20 cellular contexts compared by ENCODE assay signal in the genomic region with DNA sequence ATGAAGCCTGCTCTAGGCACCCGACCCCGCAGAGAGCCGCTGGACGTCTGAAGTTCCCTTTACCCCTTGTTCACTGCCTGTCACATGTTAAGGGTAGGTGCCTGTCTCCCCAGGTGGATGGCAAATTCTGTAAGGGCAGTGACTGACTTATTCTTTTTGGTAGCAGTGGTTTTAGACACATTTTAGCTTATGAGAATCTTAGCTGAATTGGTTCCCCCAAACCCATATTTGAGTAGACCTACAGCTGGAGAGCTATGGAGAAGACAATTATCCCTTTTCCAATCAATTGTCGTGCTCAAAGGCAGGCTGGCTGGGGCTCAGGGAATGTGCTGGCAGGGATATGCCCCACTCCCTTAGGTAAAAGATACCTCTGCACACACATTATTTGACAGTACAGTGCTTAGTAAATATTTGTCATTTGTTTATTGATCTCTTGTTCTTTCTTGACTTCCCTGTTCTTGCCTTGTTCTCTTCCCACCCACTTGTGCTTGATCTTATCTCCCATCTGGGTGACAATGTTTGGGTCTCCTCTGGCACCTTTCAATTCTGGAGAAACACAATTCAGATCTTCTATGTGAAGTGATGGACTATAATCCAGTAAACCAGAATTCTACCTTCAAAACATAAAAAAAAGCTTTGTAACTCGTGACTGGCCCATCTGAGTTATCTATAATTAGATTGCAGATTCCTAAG.
A peak's percentile ranks its signal among the peaks of the same experiment; 100 is the strongest.
DNase-seq lines count a peak whose midpoint lies in the region; ATAC-seq and TF ChIP-seq lines count a peak whose summit lies in the region.
"Had no signal": no experiment of that assay in that cellular context is flagged by ENCODE, and none has a peak within 500 bp of the region (broad histone marks: within the 10 kb centered on the region; RNA-seq: fewer than 3 reads in every experiment).

No MANE protein-coding gene starts in this region.

- H2AFZ ChIP-seq in IMR-90 (replicated peaks; ENCODE audit: low read length, poor library complexity) (no peak overlapping the region), mesenchymal stem cell (ENCODE audit: low read depth, low read length) (no peak overlapping the region)

- TF ChIP-seq CTCF in AG04450 (IDR thresholded peaks at IDR 0.05; ENCODE audit: low read depth, low read length) (no peak), IMR-90 (conservative IDR thresholded peaks at IDR 0.05; ENCODE audit: low read depth, low read length) (no peak), dorsolateral prefrontal cortex (IDR thresholded peaks at IDR 0.05 in 54 of 56, conservative IDR thresholded peaks at IDR 0.05 in 2 of 56; ENCODE audit: low read depth in 1 of 56, partially characterized antibody in 56 of 56) (no peak), WERI-Rb-1 (IDR thresholded peaks at IDR 0.05; ENCODE audit: low read depth, low read length) (no peak), GM20000 (IDR thresholded peaks at IDR 0.05; ENCODE audit: extremely low read depth, missing control alignments) (no peak)

- H3K9ac ChIP-seq in IMR-90 (ENCODE audit: low read depth, low read length): no peak overlapping the region
- no peak overlapping the region for H3K9ac ChIP-seq in mesenchymal stem cell (ENCODE audit: low read length)

- no peak overlapping the region for H3K56ac ChIP-seq in IMR-90 (ENCODE audit: extremely low read depth, insufficient read depth, low read length)

- peaks cover 36% of the 10 kb centered on the region for H3K36me3 ChIP-seq in IMR-90 (ENCODE audit: control insufficient read depth, insufficient read depth, low read length)
- peaks cover 5% of the 10 kb centered on the region; the same call in 1 of the 2 replicates for H3K36me3 ChIP-seq in WERI-Rb-1
- peaks cover 21 to 40% of the 10 kb centered on the region in 2 experiments for H3K36me3 ChIP-seq in mesenchymal stem cell (ENCODE audit: control insufficient read depth in 1 of 2, insufficient read depth in 2 of 2, low read depth in 1 of 2, low read length in 2 of 2)

- H3K4me2 ChIP-seq in IMR-90 (ENCODE audit: low read depth, low read length) (no peak overlapping the region), mesenchymal stem cell (ENCODE audit: low read length, poor library complexity, severe bottlenecking) (no peak overlapping the region)

- H3K4me1 ChIP-seq in IMR-90 (ENCODE audit: control insufficient read depth, insufficient read depth, low read length): peaks cover 2% of the 10 kb centered on the region; the same call in 1 of the 2 replicates
- H3K4me1 ChIP-seq in mesenchymal stem cell (ENCODE audit: control insufficient read depth, insufficient read depth, low read depth, low read length): peaks cover 6% of the 10 kb centered on the region
- H3K4me1 ChIP-seq: ascending aorta had no signal

- no CpG with 5 or more reads among the region's 6 CpGs for WGBS in IMR-90 (ENCODE audit: extremely low coverage in 2 of 2, insufficient read length in 1 of 2), 2 experiments
- 87% methylated on average over 6 of the region's 6 CpGs for WGBS in mesenchymal stem cell

- peaks cover 7% of the 10 kb centered on the region; the same call in 1 of the 2 replicates for H3K9me1 ChIP-seq in IMR-90 (ENCODE audit: insufficient read depth, low read length)

- H4K8ac ChIP-seq in IMR-90 (ENCODE audit: low read depth in 2 of 2, low read length in 2 of 2): no peak overlapping the region
- H4K8ac ChIP-seq in mesenchymal stem cell (ENCODE audit: low read length): no peak overlapping the region

- H2BK20ac ChIP-seq in IMR-90 (ENCODE audit: low read depth, low read length): no peak overlapping the region

- TF ChIP-seq POLR2A in IMR-90 (IDR thresholded peaks at IDR 0.05; ENCODE audit: low read depth, low read length): peak; percentile 89

- dilution Hi-C loops in IMR-90 (cut with HindIII; ENCODE audit: low sequenced_read_pairs, unreplicated experiment): loop anchor here (10.0 kb wide), 1 partner anchor 658 kb away; no protein-coding TSS in a partner anchor

- no peak overlapping the region for H3K4me3 ChIP-seq in AG04450 (ENCODE audit: low read depth, low read length)
- no peak overlapping the region for H3K4me3 ChIP-seq in IMR-90 (ENCODE audit: insufficient read depth, low read depth, low read length)
- no peak overlapping the region for H3K4me3 ChIP-seq in dorsolateral prefrontal cortex
- H3K4me3 ChIP-seq in WERI-Rb-1 (ENCODE audit: low read depth, low read length): no peak overlapping the region
- no peak overlapping the region for H3K4me3 ChIP-seq in mesenchymal stem cell (ENCODE audit: insufficient read depth in 1 of 2, low read depth in 1 of 2, low read length in 2 of 2)
- H3K4me3 ChIP-seq: ascending aorta, heart left ventricle had no signal

- no peak overlapping the region for H4K5ac ChIP-seq in IMR-90 (ENCODE audit: low read depth, low read length)

- DNase-seq in AG04450 (ENCODE audit: low read depth, low spot score): no peak
- peak; percentile 67 for DNase-seq in IMR-90
- no peak for DNase-seq in dorsolateral prefrontal cortex
- peak; percentile 65 for DNase-seq in mucosa of gallbladder (ENCODE audit: low spot score)
- no peak for DNase-seq in WERI-Rb-1
- DNase-seq in mesenchymal stem cell: no peak
- DNase-seq in GM20000 (ENCODE audit: low spot score): no peak
- no peak for DNase-seq in putamen (ENCODE audit: low spot score)
- DNase-seq: activated CD4-positive, alpha-beta T cell treated with anti-CD3 and anti-CD28 coated beads for 4 hours; activated CD8-positive, alpha-beta memory T cell treated with anti-CD3 and anti-CD28 coated beads, Interleukin-2, amount 50 U/mL, for 48 hours; activated gamma-delta T cell treated with Interleukin-2 at 50 U/mL for 16 hours; COR-L47; GDM1; heart left ventricle; immature natural killer cell; NCI-H2081 treated with DMSO at 0.1 percent for 48 hours; NCI-H526; right cardiac atrium; T1000 had no signal

- H3K4ac ChIP-seq in IMR-90 (ENCODE audit: low read depth, low read length) (no peak overlapping the region), mesenchymal stem cell (ENCODE audit: low read depth in 1 of 2, low read length in 2 of 2) (no peak overlapping the region)

- H2AK9ac ChIP-seq in IMR-90 (replicated peaks; ENCODE audit: low read depth, low read length, poor library complexity): no peak overlapping the region

- POLR2A ChIA-PET in AG04450 (lab: Yijun Ruan, JAX) (interaction anchor here (0.6 to 1.1 kb wide), 2 partner anchors 525 to 647 kb away, joined by 3 to 5 read pairs; no protein-coding TSS in a partner anchor), IMR-90 (lab: Charles Lee; ENCODE audit: unreplicated experiment) (interaction anchor here (0.6 to 1.1 kb wide), 2 partner anchors 256 to 643 kb away, joined by 3 to 4 read pairs; no protein-coding TSS in a partner anchor)

- TF ChIP-seq RAD21 in IMR-90 (IDR thresholded peaks at IDR 0.05; ENCODE audit: low read length): no peak

- no peaks in the 10 kb centered on the region for H3K9me3 ChIP-seq in AG04450 (ENCODE audit: control insufficient read depth, insufficient read depth, low read length)
- H3K9me3 ChIP-seq in IMR-90 (ENCODE audit: control insufficient read depth, insufficient read depth, low read length): no peaks in the 10 kb centered on the region
- H3K9me3 ChIP-seq in WERI-Rb-1 (ENCODE audit: severe bottlenecking): no peaks in the 10 kb centered on the region
- no peaks in the 10 kb centered on the region for H3K9me3 ChIP-seq in mesenchymal stem cell (ENCODE audit: control insufficient read depth, low read length)
- H3K9me3 ChIP-seq: ascending aorta, heart left ventricle had no signal

- H3K79me1 ChIP-seq in IMR-90 (ENCODE audit: low read depth in 1 of 2, low read length in 2 of 2) (peaks cover 0 to 19% of the 10 kb centered on the region in 2 experiments; a peak in 2 of 4 replicates), mesenchymal stem cell (replicated peaks; ENCODE audit: low read length, poor library complexity, severe bottlenecking) (no peaks in the 10 kb centered on the region)

- H3K18ac ChIP-seq in IMR-90 (ENCODE audit: low read depth, low read length) (no peak overlapping the region), mesenchymal stem cell (ENCODE audit: low read depth in 1 of 2, low read length in 2 of 2) (no peak overlapping the region)

- H3K27me3 ChIP-seq in AG04450 (ENCODE audit: control insufficient read depth, insufficient read depth, low read length): no peaks in the 10 kb centered on the region
- H3K27me3 ChIP-seq in IMR-90 (ENCODE audit: control insufficient read depth, insufficient read depth, low read length): no peaks in the 10 kb centered on the region
- no peaks in the 10 kb centered on the region for H3K27me3 ChIP-seq in dorsolateral prefrontal cortex
- H3K27me3 ChIP-seq in WERI-Rb-1 (ENCODE audit: insufficient read depth, low read depth, severe bottlenecking): no peaks in the 10 kb centered on the region
- no peaks in the 10 kb centered on the region for H3K27me3 ChIP-seq in mesenchymal stem cell (ENCODE audit: control insufficient read depth in 1 of 2, insufficient read depth in 1 of 2, low read length in 2 of 2)
- H3K27me3 ChIP-seq: ascending aorta, heart left ventricle had no signal

- in situ Hi-C loops in IMR-90 (cut with MboI; ENCODE audit: low sequenced_read_pairs): loop anchor here (5.0 kb wide), 1 partner anchor 656 kb away; no protein-coding TSS in a partner anchor

- ATAC-seq in IMR-90 (ENCODE audit: low read depth): 0 out of 2 replicates have a peak, but pooled peaks have one; percentile 9
- ATAC-seq: heart left ventricle had no signal

- H3K14ac ChIP-seq in IMR-90 (replicated peaks; ENCODE audit: low read depth, low read length) (no peak overlapping the region), mesenchymal stem cell (ENCODE audit: low read length in 2 of 2) (no peak overlapping the region)

- H2BK15ac ChIP-seq in IMR-90 (ENCODE audit: low read depth, low read length): no peak overlapping the region
- H2BK15ac ChIP-seq in mesenchymal stem cell (ENCODE audit: low read depth, poor library complexity, severe bottlenecking): no peak overlapping the region

- H2BK5ac ChIP-seq in IMR-90 (ENCODE audit: low read depth, low read length, poor library complexity, severe bottlenecking) (no peak overlapping the region), mesenchymal stem cell (ENCODE audit: low read depth, low read length, poor library complexity, severe bottlenecking) (no peak overlapping the region)

- BruUV-seq in IMR-90 (replicated peaks; lab: Mats Ljungman, UMichigan): no TSS peak

- H4K20me1 ChIP-seq in IMR-90 (ENCODE audit: insufficient read depth, low read length): peaks cover 33% of the 10 kb centered on the region

- H3K23ac ChIP-seq in IMR-90 (ENCODE audit: low read depth, low read length) (no peak overlapping the region), mesenchymal stem cell (ENCODE audit: low read length in 2 of 2) (no peak overlapping the region)

- H2BK12ac ChIP-seq in mesenchymal stem cell (ENCODE audit: low read length in 2 of 2): no peak overlapping the region

- H2BK120ac ChIP-seq in IMR-90 (ENCODE audit: low read depth, low read length) (no peak overlapping the region), mesenchymal stem cell (ENCODE audit: low read depth, low read length) (no peak overlapping the region)

- no peak overlapping the region for H4K91ac ChIP-seq in IMR-90 (ENCODE audit: insufficient read depth, low read depth, low read length)
- H4K91ac ChIP-seq in mesenchymal stem cell (ENCODE audit: low read length): no peak overlapping the region

- CTCF ChIA-PET in AG04450 (lab: Charles Lee) (interaction anchor here (0.7 to 2.9 kb wide), 3 partner anchors 10 to 774 kb away, joined by 3 to 8 read pairs (median 6); no protein-coding TSS in a partner anchor), IMR-90 (lab: Yijun Ruan, JAX) (no interaction called here)

- H2AK5ac ChIP-seq in IMR-90 (ENCODE audit: low read depth, low read length) (no peak overlapping the region), mesenchymal stem cell (ENCODE audit: low read length, severe bottlenecking) (no peak overlapping the region)

- H3K27ac ChIP-seq in AG04450 (ENCODE audit: low read depth, low read length) (peak overlapping the region; percentile 24), IMR-90 (ENCODE audit: insufficient read depth, low read length) (no peak overlapping the region), dorsolateral prefrontal cortex (peak overlapping the region in 32 of 59 donors; percentile 3 to 99 (median 38)), WERI-Rb-1 (no peak overlapping the region), mesenchymal stem cell (ENCODE audit: low read length, poor library complexity, severe bottlenecking) (no peak overlapping the region)
- H3K27ac ChIP-seq: ascending aorta, heart left ventricle had no signal

- intact Hi-C loops in IMR-90 (cut with micrococcal nuclease): no loop called here
- intact Hi-C loops in dorsolateral prefrontal cortex (cut with DNase I): no loop called here

Comparison
In these comparisons a context has a peak if more than half of its experiments do, and no peak if none do; other contexts are left out.
1. DNase-seq: peak in IMR-90 (single experiment) and mucosa of gallbladder (single experiment); none in AG04450 (single experiment), dorsolateral prefrontal cortex (0 of 10), WERI-Rb-1 (single experiment), mesenchymal stem cell (single experiment), GM20000 (single experiment) and putamen (single experiment).
2. H3K27ac ChIP-seq: peak in AG04450 (single experiment) and dorsolateral prefrontal cortex (32 of 59); none in IMR-90 (single experiment), WERI-Rb-1 (single experiment) and mesenchymal stem cell (single experiment).